ENCODE assay signal across 1 cellular context in the genomic region with DNA sequence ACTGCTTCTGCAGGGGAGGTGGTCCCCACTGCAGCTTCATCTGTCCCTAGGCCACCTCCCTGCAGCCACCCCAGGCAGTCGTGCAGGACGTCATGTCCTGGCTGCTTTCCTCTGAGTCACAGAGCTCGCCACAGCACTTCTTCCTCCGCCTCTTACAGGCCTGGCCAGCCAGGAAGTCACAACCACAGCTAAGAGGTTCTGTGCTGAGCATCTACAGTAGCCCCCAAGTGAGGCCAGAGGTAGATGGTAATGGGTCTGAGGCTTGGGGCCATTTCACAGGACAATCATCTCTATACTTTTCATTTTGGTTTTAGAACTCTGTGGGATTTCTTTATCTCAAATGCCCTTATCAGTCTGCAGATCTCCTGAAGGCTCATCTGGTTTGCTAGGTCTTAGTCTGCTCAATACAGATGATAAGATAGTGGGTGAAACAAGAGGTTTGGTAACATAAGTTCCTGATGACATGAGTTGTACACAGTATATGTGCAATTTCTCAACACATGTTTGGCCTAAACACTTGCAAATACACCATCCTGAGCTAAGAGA.
TF ChIP-seq lines count a peak whose summit lies in the region.

No MANE protein-coding gene starts in this region.

TF ChIP-seq in GM12878, 131 proteins besides CTCF, POLR2A, EP300 and RAD21 (continued from another document):
- TF ChIP-seq DPF2 (IDR thresholded peaks at IDR 0.05), result peak; percentile 57
- TF ChIP-seq, protein P1, sequence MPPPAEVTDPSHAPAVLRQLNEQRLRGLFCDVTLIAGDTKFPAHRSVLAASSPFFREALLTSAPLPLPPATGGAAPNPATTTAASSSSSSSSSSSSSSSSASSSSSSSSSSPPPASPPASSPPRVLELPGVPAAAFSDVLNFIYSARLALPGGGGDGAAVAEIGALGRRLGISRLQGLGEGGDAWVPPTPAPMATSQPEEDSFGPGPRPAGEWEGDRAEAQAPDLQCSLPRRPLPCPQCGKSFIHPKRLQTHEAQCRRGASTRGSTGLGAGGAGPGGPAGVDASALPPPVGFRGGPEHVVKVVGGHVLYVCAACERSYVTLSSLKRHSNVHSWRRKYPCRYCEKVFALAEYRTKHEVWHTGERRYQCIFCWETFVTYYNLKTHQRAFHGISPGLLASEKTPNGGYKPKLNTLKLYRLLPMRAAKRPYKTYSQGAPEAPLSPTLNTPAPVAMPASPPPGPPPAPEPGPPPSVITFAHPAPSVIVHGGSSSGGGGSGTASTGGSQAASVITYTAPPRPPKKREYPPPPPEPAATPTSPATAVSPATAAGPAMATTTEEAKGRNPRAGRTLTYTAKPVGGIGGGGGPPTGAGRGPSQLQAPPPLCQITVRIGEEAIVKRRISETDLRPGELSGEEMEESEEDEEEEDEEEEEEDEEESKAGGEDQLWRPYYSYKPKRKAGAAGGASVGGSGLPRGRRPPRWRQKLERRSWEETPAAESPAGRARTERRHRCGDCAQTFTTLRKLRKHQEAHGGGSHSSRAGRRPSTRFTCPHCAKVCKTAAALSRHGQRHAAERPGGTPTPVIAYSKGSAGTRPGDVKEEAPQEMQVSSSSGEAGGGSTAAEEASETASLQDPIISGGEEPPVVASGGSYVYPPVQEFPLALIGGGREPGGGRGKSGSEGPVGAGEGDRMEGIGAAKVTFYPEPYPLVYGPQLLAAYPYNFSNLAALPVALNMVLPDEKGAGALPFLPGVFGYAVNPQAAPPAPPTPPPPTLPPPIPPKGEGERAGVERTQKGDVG (CRISPR knock-in tag; IDR thresholded peaks at IDR 0.05), result no peak
- TF ChIP-seq, protein P2, sequence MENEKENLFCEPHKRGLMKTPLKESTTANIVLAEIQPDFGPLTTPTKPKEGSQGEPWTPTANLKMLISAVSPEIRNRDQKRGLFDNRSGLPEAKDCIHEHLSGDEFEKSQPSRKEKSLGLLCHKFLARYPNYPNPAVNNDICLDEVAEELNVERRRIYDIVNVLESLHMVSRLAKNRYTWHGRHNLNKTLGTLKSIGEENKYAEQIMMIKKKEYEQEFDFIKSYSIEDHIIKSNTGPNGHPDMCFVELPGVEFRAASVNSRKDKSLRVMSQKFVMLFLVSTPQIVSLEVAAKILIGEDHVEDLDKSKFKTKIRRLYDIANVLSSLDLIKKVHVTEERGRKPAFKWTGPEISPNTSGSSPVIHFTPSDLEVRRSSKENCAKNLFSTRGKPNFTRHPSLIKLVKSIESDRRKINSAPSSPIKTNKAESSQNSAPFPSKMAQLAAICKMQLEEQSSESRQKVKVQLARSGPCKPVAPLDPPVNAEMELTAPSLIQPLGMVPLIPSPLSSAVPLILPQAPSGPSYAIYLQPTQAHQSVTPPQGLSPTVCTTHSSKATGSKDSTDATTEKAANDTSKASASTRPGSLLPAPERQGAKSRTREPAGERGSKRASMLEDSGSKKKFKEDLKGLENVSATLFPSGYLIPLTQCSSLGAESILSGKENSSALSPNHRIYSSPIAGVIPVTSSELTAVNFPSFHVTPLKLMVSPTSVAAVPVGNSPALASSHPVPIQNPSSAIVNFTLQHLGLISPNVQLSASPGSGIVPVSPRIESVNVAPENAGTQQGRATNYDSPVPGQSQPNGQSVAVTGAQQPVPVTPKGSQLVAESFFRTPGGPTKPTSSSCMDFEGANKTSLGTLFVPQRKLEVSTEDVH (IDR thresholded peaks at IDR 0.05; ENCODE audit: low read depth, partially characterized antibody), result no peak
- no peak for TF ChIP-seq SREBF2 (IDR thresholded peaks at IDR 0.05; ENCODE audit: low read length)
- TF ChIP-seq CBFB (IDR thresholded peaks at IDR 0.05; ENCODE audit: low read depth), result peak; percentile 77
- TF ChIP-seq SMC3 (IDR thresholded peaks at IDR 0.05; ENCODE audit: borderline replicate concordance, low read length), result peak; percentile 39; the same call in 1 of the 2 replicates
- TF ChIP-seq HDAC2 (IDR thresholded peaks at IDR 0.05), result no peak
- TF ChIP-seq CHD2 (IDR thresholded peaks at IDR 0.05; ENCODE audit: borderline replicate concordance, low read depth, low read length), result peak; percentile 71; the same call in 1 of the 2 replicates
- no peak for TF ChIP-seq IRF4 (IDR thresholded peaks at IDR 0.05; ENCODE audit: low read depth, low read length)
- TF ChIP-seq ATF7 (IDR thresholded peaks at IDR 0.05; ENCODE audit: low read depth), result peak; percentile 78
- TF ChIP-seq, protein P3, sequence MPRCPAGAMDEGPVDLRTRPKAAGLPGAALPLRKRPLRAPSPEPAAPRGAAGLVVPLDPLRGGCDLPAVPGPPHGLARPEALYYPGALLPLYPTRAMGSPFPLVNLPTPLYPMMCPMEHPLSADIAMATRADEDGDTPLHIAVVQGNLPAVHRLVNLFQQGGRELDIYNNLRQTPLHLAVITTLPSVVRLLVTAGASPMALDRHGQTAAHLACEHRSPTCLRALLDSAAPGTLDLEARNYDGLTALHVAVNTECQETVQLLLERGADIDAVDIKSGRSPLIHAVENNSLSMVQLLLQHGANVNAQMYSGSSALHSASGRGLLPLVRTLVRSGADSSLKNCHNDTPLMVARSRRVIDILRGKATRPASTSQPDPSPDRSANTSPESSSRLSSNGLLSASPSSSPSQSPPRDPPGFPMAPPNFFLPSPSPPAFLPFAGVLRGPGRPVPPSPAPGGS (IDR thresholded peaks at IDR 0.05; ENCODE audit: borderline replicate concordance, insufficient read depth, low read depth, low read length, poor library complexity, severe bottlenecking), result no peak
- no peak for TF ChIP-seq RB1 (IDR thresholded peaks at IDR 0.05; ENCODE audit: borderline replicate concordance)
- TF ChIP-seq TAF1 (IDR thresholded peaks at IDR 0.05; ENCODE audit: borderline replicate concordance, low read depth, low read length), result peak; percentile 78
- no peak for TF ChIP-seq ZZZ3 (IDR thresholded peaks at IDR 0.05; ENCODE audit: control insufficient read depth, insufficient read length, low read depth)
- peak; percentile 42; the same call in 1 of the 2 replicates for TF ChIP-seq EED (IDR thresholded peaks at IDR 0.05; ENCODE audit: low read depth)
- TF ChIP-seq IKZF2 (IDR thresholded peaks at IDR 0.05), result peak; percentile 38 to 43; a peak in 2 of 4 replicates
